In genomic region chr1:13786541-13786940, GRCh38 we compare ENCODE assay signal across 22 cellular contexts.
"Had no signal": no experiment of that assay in that cellular context is flagged by ENCODE, and none has a peak within 500 bp of the region (broad histone marks: within the 10 kb centered on the region; RNA-seq: fewer than 3 reads in every experiment).

No MANE protein-coding gene starts in this region.

- DNase-seq: activated CD4-positive, alpha-beta memory T cell treated with anti-CD3 and anti-CD28 coated beads for 36 hours; activated CD4-positive, alpha-beta T cell treated with anti-CD3 and anti-CD28 coated beads for 4 hours; activated CD4-positive, CD25-positive, alpha-beta regulatory T cell; activated gamma-delta T cell treated with Interleukin-2 at 50 U/mL for 16 hours; activated T-cell treated with anti-CD3 and anti-CD28 coated beads for 4 hours; amniotic stem cell; effector CD8-positive, alpha-beta T cell; erythroblast; foreskin fibroblast; immature natural killer cell; lower lobe of right lung; naive thymus-derived CD8-positive, alpha-beta T cell; psoas muscle; spleen; stimulated activated CD4-positive, alpha-beta T cell treated with anti-CD3 and anti-CD28 coated beads, Interleukin-4, amount 100 ng/mL, for 1 hour; stimulated activated naive CD8-positive, alpha-beta T cell treated with anti-CD3 and anti-CD28 coated beads, Interleukin-15, amount 100 ng/mL, for 72 hours; tibial artery had no signal

- H3K27ac ChIP-seq: lower lobe of right lung, psoas muscle, right atrium auricular region, spleen, tibial artery had no signal

- H3K27ac Mint-ChIP-seq: activated CD4-positive, alpha-beta memory T cell treated with anti-CD3 and anti-CD28 coated beads for 36 hours; dendritic cell treated with granulocyte-macrophage colony-stimulating factor and Interleukin-4, amounts not matched to agents 40 ng/mL and 50 ng/mL, for 4 days; T-helper 1 cell treated with Interleukin-12 subunit alpha and Interleukin-12 subunit beta and Interleukin-4 antibody, amounts not matched to agents 30 μg/mL and 1 μg/mL, for 36 hours had no signal

- H3K9me3 Mint-ChIP-seq: activated CD4-positive, alpha-beta memory T cell treated with anti-CD3 and anti-CD28 coated beads for 36 hours; dendritic cell treated with granulocyte-macrophage colony-stimulating factor and Interleukin-4, amounts not matched to agents 40 ng/mL and 50 ng/mL, for 4 days; immature natural killer cell; naive thymus-derived CD8-positive, alpha-beta T cell; stimulated activated naive CD8-positive, alpha-beta T cell treated with anti-CD3 and anti-CD28 coated beads, Interleukin-15, amount 100 ng/mL, for 72 hours; T-helper 1 cell treated with Interleukin-12 subunit alpha and Interleukin-12 subunit beta and Interleukin-4 antibody, amounts not matched to agents 30 μg/mL and 1 μg/mL, for 36 hours had no signal

- H3K9me3 ChIP-seq: lower lobe of right lung, psoas muscle, right atrium auricular region, spleen, tibial artery had no signal

- H3K4me3 ChIP-seq: lower lobe of right lung, psoas muscle, right atrium auricular region, spleen, tibial artery had no signal

- ATAC-seq: left lobe of liver; lower lobe of right lung; naive thymus-derived CD8-positive, alpha-beta T cell; psoas muscle; stimulated activated naive CD8-positive, alpha-beta T cell treated with anti-CD3 and anti-CD28 coated beads, Interleukin-15, amount 100 ng/mL, for 72 hours had no signal

- H3K27me3 ChIP-seq: right atrium auricular region, spleen, tibial artery had no signal

- H3K27me3 Mint-ChIP-seq: activated CD4-positive, alpha-beta memory T cell treated with anti-CD3 and anti-CD28 coated beads for 36 hours; activated naive CD8-positive, alpha-beta T cell; dendritic cell treated with granulocyte-macrophage colony-stimulating factor and Interleukin-4, amounts not matched to agents 40 ng/mL and 50 ng/mL, for 4 days; naive thymus-derived CD8-positive, alpha-beta T cell; stimulated activated naive CD8-positive, alpha-beta T cell treated with anti-CD3 and anti-CD28 coated beads, Interleukin-15, amount 100 ng/mL, for 72 hours had no signal

- H3K4me3 Mint-ChIP-seq: activated CD4-positive, alpha-beta memory T cell treated with anti-CD3 and anti-CD28 coated beads for 36 hours; activated naive CD8-positive, alpha-beta T cell; dendritic cell treated with granulocyte-macrophage colony-stimulating factor and Interleukin-4, amounts not matched to agents 40 ng/mL and 50 ng/mL, for 4 days; immature natural killer cell; naive thymus-derived CD8-positive, alpha-beta T cell; stimulated activated naive CD8-positive, alpha-beta T cell treated with anti-CD3 and anti-CD28 coated beads, Interleukin-15, amount 100 ng/mL, for 72 hours; T-helper 1 cell treated with Interleukin-12 subunit alpha and Interleukin-12 subunit beta and Interleukin-4 antibody, amounts not matched to agents 30 μg/mL and 1 μg/mL, for 36 hours had no signal
